16 cellular contexts compared by ENCODE assay signal in the genomic region with DNA sequence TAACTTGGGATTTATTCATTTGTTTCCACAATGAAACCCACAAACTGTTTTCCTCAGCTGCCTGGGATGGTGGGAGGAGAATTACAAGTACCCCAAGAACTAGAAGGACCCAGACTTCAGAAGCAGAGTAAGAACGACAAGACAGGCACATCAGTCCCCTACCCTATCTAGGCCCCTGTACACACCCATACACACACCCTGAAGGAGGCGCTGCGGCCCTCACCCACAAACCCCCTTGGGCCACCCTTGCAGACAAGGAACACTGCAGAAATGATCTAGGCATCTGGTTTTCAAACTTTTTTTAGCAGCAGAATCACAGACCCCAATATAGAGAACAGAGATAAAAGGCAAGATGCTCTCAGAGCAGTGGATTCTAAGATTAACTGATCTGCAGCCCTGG. TPM values are rescaled to one million over a fixed set of nuclear protein-coding genes. Genes with fewer than 3 reads are reported as not detected.
DNase-seq lines count a peak whose midpoint lies in the region; ATAC-seq, FAIRE-seq and TF ChIP-seq lines count a peak whose summit lies in the region.
"Had no signal": no experiment of that assay in that cellular context is flagged by ENCODE, and none has a peak within 500 bp of the region (broad histone marks: within the 10 kb centered on the region; RNA-seq: fewer than 3 reads in every experiment).

No MANE protein-coding gene starts in this region.

- intact Hi-C loops in K562 (cut with micrococcal nuclease) (no loop called here), left colon (cut with DNase I, micrococcal nuclease) (no loop called here)

- H3K4me1 ChIP-seq in K562 (replicated peaks in 1 of 2; ENCODE audit: control insufficient read depth in 2 of 2, insufficient read depth in 2 of 2, low read length in 2 of 2) (no peaks in the 10 kb centered on the region), neural progenitor cell (peaks cover 25% of the 10 kb centered on the region)

- no TSS peak for BruUV-seq in K562 (replicated peaks; lab: Mats Ljungman, UMichigan)

- TF ChIP-seq CTCF in K562 (IDR thresholded peaks at IDR 0.05 in 2 of 3, conservative IDR thresholded peaks at IDR 0.05 in 1 of 3; ENCODE audit: insufficient read depth in 2 of 3, low read depth in 1 of 3, low read length in 3 of 3) (peak; percentile 43 to 55 (median 46)), neural progenitor cell (IDR thresholded peaks at IDR 0.05) (peak; percentile 13)

- peak; percentile 23 for FAIRE-seq in K562 (lab: Jason Lieb, UNC)
- FAIRE-seq: GM19239, RCC 7860 had no signal

- H3K4me1 Mint-ChIP-seq in IgD-negative memory B cell (peaks cover 23 to 25% (median 23%) of the 10 kb centered on the region in 3 donors), neural progenitor cell (peaks cover 31% of the 10 kb centered on the region)
- H3K4me1 Mint-ChIP-seq: naive B cell had no signal

- H3K9me3 Mint-ChIP-seq in IgD-negative memory B cell (no peaks in the 10 kb centered on the region), neural progenitor cell (no peaks in the 10 kb centered on the region)
- H3K9me3 Mint-ChIP-seq: activated B cell treated with CpG ODN at 0.5 μM for 24 hours, naive B cell had no signal

- H3K4me3 Mint-ChIP-seq in IgD-negative memory B cell (no peak overlapping the region), neural progenitor cell (no peak overlapping the region)
- H3K4me3 Mint-ChIP-seq: activated B cell treated with CpG ODN at 0.5 μM for 24 hours, naive B cell had no signal

- DNase-seq in activated CD8-positive, alpha-beta memory T cell treated with anti-CD3 and anti-CD28 coated beads for 24 hours, result peak; percentile 65
- DNase-seq in activated CD8-positive, alpha-beta memory T cell treated with anti-CD3 and anti-CD28 coated beads, Interleukin-2, amount 50 U/mL, for 4 hours, result no peak
- DNase-seq in K562 (ENCODE audit: extremely low read depth in 1 of 4, low spot score in 3 of 4), result peak in 3 of 4 experiments; percentile 25 to 44 (median 32)
- no peak for DNase-seq in neural progenitor cell (ENCODE audit: low spot score)
- DNase-seq in left colon, result no peak
- DNase-seq: activated B cell treated with CpG ODN at 0.5 μM for 24 hours, dorsolateral prefrontal cortex, naive B cell, NCI-H187 treated with DMSO at 0.1 percent for 48 hours, NCI-H510A treated with DMSO at 0.1 percent for 48 hours had no signal

- no peaks in the 10 kb centered on the region for H3K36me3 ChIP-seq in K562 (ENCODE audit: control insufficient read depth, insufficient read depth, low read length)
- no peaks in the 10 kb centered on the region for H3K36me3 ChIP-seq in neural progenitor cell
- H3K36me3 ChIP-seq: suprapubic skin had no signal

- peak in 1 of 2 experiments; percentile 38; a peak in 2 of 4 replicates for TF ChIP-seq RAD21 in K562 (CRISPR knock-in tag; conservative IDR thresholded peaks at IDR 0.05 in 1 of 2, IDR thresholded peaks at IDR 0.05 in 1 of 2)

- H3K27ac ChIP-seq in K562 (ENCODE audit: extremely low read depth, low read depth, low read length), result no peak overlapping the region
- no peak overlapping the region for H3K27ac ChIP-seq in neural progenitor cell
- H3K27ac ChIP-seq: suprapubic skin had no signal

- peak overlapping the region in 2 of 3 donors; percentile 29 to 64 for H3K27ac Mint-ChIP-seq in IgD-negative memory B cell
- no peak overlapping the region for H3K27ac Mint-ChIP-seq in neural progenitor cell
- H3K27ac Mint-ChIP-seq: activated B cell treated with CpG ODN at 0.5 μM for 24 hours had no signal

- peak; percentile 80 for ATAC-seq in K562
- ATAC-seq in left colon, result no peak
- no peak for ATAC-seq in GM18511 (IDR thresholded peaks at IDR 0.05; ENCODE audit: unreplicated experiment)
- ATAC-seq in HG02798 (IDR thresholded peaks at IDR 0.05; ENCODE audit: poor library complexity, unreplicated experiment), result no peak

- peaks cover 2% of the 10 kb centered on the region for H3F3A ChIP-seq in neural progenitor cell (ENCODE audit: low read depth)

- H3K9me3 ChIP-seq in K562 (replicated peaks; ENCODE audit: control insufficient read depth, insufficient read depth, low read depth, low read length) (no peaks in the 10 kb centered on the region), neural progenitor cell (ENCODE audit: low read depth) (no peaks in the 10 kb centered on the region)
- H3K9me3 ChIP-seq: suprapubic skin had no signal

- no peak for TF ChIP-seq EP300 in K562 (IDR thresholded peaks at IDR 0.05; ENCODE audit: low read length)

- H3K36me3 Mint-ChIP-seq in IgD-negative memory B cell, result no peaks in the 10 kb centered on the region
- H3K36me3 Mint-ChIP-seq in neural progenitor cell, result no peaks in the 10 kb centered on the region
- H3K36me3 Mint-ChIP-seq: naive B cell had no signal

- no peak for TF ChIP-seq POLR2A in K562 (conservative IDR thresholded peaks at IDR 0.05)

- no peaks in the 10 kb centered on the region for H3K9me1 ChIP-seq in K562 (ENCODE audit: control insufficient read depth, insufficient read depth, low read length)

- POLR2A ChIA-PET in K562 (lab: Yijun Ruan, JAX), result interaction anchor here (0.6 kb wide), 1 partner anchor 10 kb away, joined by 3 read pairs; no protein-coding TSS in a partner anchor

- CTCF ChIA-PET in K562 (lab: Yijun Ruan, JAX; ENCODE audit: low intra/inter-chr PET ratio), result interaction anchor here (1.1 kb wide), 1 partner anchor 135 kb away, joined by 3 read pairs; no protein-coding TSS in a partner anchor

- no peaks in the 10 kb centered on the region for H3K79me2 ChIP-seq in K562 (ENCODE audit: control insufficient read depth, insufficient read depth, low read length)
- H3K79me2 ChIP-seq in neural progenitor cell (ENCODE audit: low read depth), result peaks cover 99% of the 10 kb centered on the region

- H2AFZ ChIP-seq in K562 (ENCODE audit: low read depth, low read length) (no peak overlapping the region), neural progenitor cell (replicated peaks) (no peak overlapping the region)

- no peak overlapping the region for H3K9ac ChIP-seq in K562 (ENCODE audit: insufficient read depth in 1 of 2, low read depth in 2 of 2, low read length in 2 of 2)
- no peak overlapping the region for H3K9ac ChIP-seq in neural progenitor cell

- peaks cover 24 to 41% of the 10 kb centered on the region in 2 experiments; a peak in 4 of 5 replicates for H3K27me3 ChIP-seq in K562 (ENCODE audit: control insufficient read depth in 2 of 2, insufficient read depth in 2 of 2, low read length in 2 of 2)
- H3K27me3 ChIP-seq in neural progenitor cell, result no peaks in the 10 kb centered on the region
- H3K27me3 ChIP-seq: dorsolateral prefrontal cortex, suprapubic skin had no signal

- in situ Hi-C loops in K562 (cut with MboI), result no loop called here

- 6% methylated on average over 3 of the region's 3 CpGs for WGBS in K562 (ENCODE audit: insufficient coverage, low coverage, missing lambda C conversion rate)

- H4K20me1 ChIP-seq in K562 (replicated peaks; ENCODE audit: control insufficient read depth, insufficient read depth, low read length) (no peaks in the 10 kb centered on the region), neural progenitor cell (ENCODE audit: low read depth) (peaks cover 68% of the 10 kb centered on the region)

- H3K27me3 Mint-ChIP-seq in IgD-negative memory B cell (no peaks in the 10 kb centered on the region), neural progenitor cell (ENCODE audit: insufficient read depth, low read depth) (peaks cover 2% of the 10 kb centered on the region)
- H3K27me3 Mint-ChIP-seq: activated B cell treated with CpG ODN at 0.5 μM for 24 hours, naive B cell had no signal

- H3K4me3 ChIP-seq in K562, result no peak overlapping the region
- H3K4me3 ChIP-seq in neural progenitor cell, result no peak overlapping the region
- H3K4me3 ChIP-seq: dorsolateral prefrontal cortex, suprapubic skin had no signal

- H3K4me2 ChIP-seq in K562 (ENCODE audit: insufficient read depth, low read length) (no peak overlapping the region), neural progenitor cell (no peak overlapping the region)

TF ChIP-seq in K562, 482 proteins besides CTCF, POLR2A, EP300 and RAD21 (continues in another document):
- TF ChIP-seq PHB (CRISPR knock-in tag; IDR thresholded peaks at IDR 0.05) (no peak), TCF3 (CRISPR knock-in tag; IDR thresholded peaks at IDR 0.05) (no peak), POLR2H (tag; IDR thresholded peaks at IDR 0.05; ENCODE audit: low read depth) (no peak), ZNF277 (CRISPR knock-in tag; IDR thresholded peaks at IDR 0.05; ENCODE audit: borderline replicate concordance) (no peak), KDM2B (CRISPR knock-in tag; IDR thresholded peaks at IDR 0.05) (no peak)

RNA-seq across cellular contexts. Expression of gene TRERF1, which starts 55.0 kb away (rescaled TPM):
- polyA plus RNA-seq in IgD-negative memory B cell (1.6 TPM), K562 (2011; rRNA removed) (0.07 and 0.24 TPM in 2 replicates), K562 (2014; fragmentation: Illumina TruSeq; extraction: Trizol) (0.07 and 0.10 TPM in 2 replicates), K562 (2014; fragmentation: Nextera tagmentation; extraction: Ambion mirVana) (not detected), K562 (2014; rRNA removed) (0.04 and 0.07 TPM in 2 replicates)
- total RNA-seq in K562 (2011; cell fraction: chromatin; rRNA removed; ENCODE audit: low replicate concordance), result 0.28 TPM in 1 of 2 replicates, not detected in the other
- total RNA-seq in K562 (2011; cell fraction: nucleolus; rRNA removed), result under 0.01 and 0.17 TPM in 2 replicates
- total RNA-seq in K562 (2011; cell fraction: nucleoplasm; rRNA removed), result 0.07 and 0.15 TPM in 2 replicates
- total RNA-seq in K562 (2014; rRNA removed) (0.04 TPM in 1 of 2 replicates, not detected in the other), K562 (2014; rRNA removed; fragmentation: Illumina TruSeq; extraction: Trizol) (0.04 TPM in 1 of 2 replicates, not detected in the other), K562 (2015; rRNA removed; fragmentation: Illumina TruSeq; extraction: Trizol) (0.04 and 0.07 TPM in 2 replicates), K562 (2021) (0.16 and 0.20 TPM in 2 replicates), neural progenitor cell (ENCODE audit: low replicate concordance) (8.3 and 12.3 TPM in 2 replicates), left colon (1 to 10 TPM; 2.3 to 4.0 TPM)
- 0.13 and 0.21 TPM in 2 replicates for polyA plus RNA-seq in K562 (2011; cell fraction: cytosol; rRNA removed)
- 0.28 and 0.44 TPM in 2 replicates for polyA plus RNA-seq in K562 (2011; cell fraction: nucleus; rRNA removed)
- 0.09 and 0.60 TPM in 2 replicates for polyA plus RNA-seq in K562 (2012)
- 0.07 and 0.18 TPM in 2 replicates for polyA minus RNA-seq in K562 (2011; rRNA and poly(A)+ RNA removed)
- polyA minus RNA-seq in K562 (2011; cell fraction: cytosol; rRNA and poly(A)+ RNA removed), result 0.29 and 0.64 TPM in 2 replicates
- under 0.01 and 0.44 TPM in 2 replicates for polyA minus RNA-seq in K562 (2011; cell fraction: nucleus; rRNA and poly(A)+ RNA removed)

Comparison
In these comparisons a context has a peak if more than half of its experiments do, and no peak if none do; other contexts are left out.
1. DNase-seq: peak in activated CD8-positive, alpha-beta memory T cell treated with anti-CD3 and anti-CD28 coated beads for 24 hours (single experiment) and K562 (3 of 4); none in activated CD8-positive, alpha-beta memory T cell treated with anti-CD3 and anti-CD28 coated beads, Interleukin-2, amount 50 U/mL, for 4 hours (single experiment), neural progenitor cell (single experiment) and left colon (0 of 2).